25 cellular contexts compared by ENCODE assay signal in genomic region chr3:66603161-66603611, GRCh38.
DNase-seq lines count a peak whose midpoint lies in the region; ATAC-seq, FAIRE-seq and TF ChIP-seq lines count a peak whose summit lies in the region.
"Had no signal": no experiment of that assay in that cellular context is flagged by ENCODE, and none has a peak within 500 bp of the region (broad histone marks: within the 10 kb centered on the region; RNA-seq: fewer than 3 reads in every experiment).

No MANE protein-coding gene starts in this region.

- CTCF ChIA-PET in MCF 10A (lab: Yijun Ruan, JAX) = interaction anchor here (1.4 kb wide), 1 partner anchor 196 kb away, joined by 4 read pairs; no protein-coding TSS in a partner anchor

- H3K4me3 Mint-ChIP-seq in MCF 10A (ENCODE audit: unreplicated experiment) = no peak overlapping the region
- peak overlapping the region; percentile 70 for H3K4me3 Mint-ChIP-seq in T-helper 17 cell
- H3K4me3 Mint-ChIP-seq: central memory CD8-positive, alpha-beta T cell; H9; mesothelial cell of epicardium; nephron progenitor cell; stimulated activated naive B cell treated with anti-CD40 and anti-IgM and Interleukin-4, amounts not matched to agents 10 μg/mL and 1 μg/mL and 100 μg/mL, for 72 hours had no signal

- POLR2A ChIA-PET in MCF 10A (lab: Yijun Ruan, JAX) = interaction anchor here (1.1 kb wide), 1 partner anchor 9 kb away, joined by 3 read pairs; no protein-coding TSS in a partner anchor

- TF ChIP-seq CTCF in breast epithelium (IDR thresholded peaks at IDR 0.05) (no peak), MCF 10A (IDR thresholded peaks at IDR 0.05; ENCODE audit: unreplicated experiment) (no peak), fibroblast of the aortic adventitia (IDR thresholded peaks at IDR 0.05; ENCODE audit: insufficient read depth, low read length) (no peak)

- ATAC-seq in T-helper 17 cell = no peak
- ATAC-seq in GM19023 (IDR thresholded peaks at IDR 0.05; ENCODE audit: unreplicated experiment) = no peak
- ATAC-seq: GM12878; left cardiac atrium; stimulated activated naive B cell treated with anti-CD40 and anti-IgM and Interleukin-4, amounts not matched to agents 10 μg/mL and 1 μg/mL and 100 μg/mL, for 72 hours had no signal

- no peaks in the 10 kb centered on the region for H3K36me3 Mint-ChIP-seq in MCF 10A (ENCODE audit: insufficient read depth, unreplicated experiment)
- peaks cover 5% of the 10 kb centered on the region for H3K36me3 Mint-ChIP-seq in T-helper 17 cell (ENCODE audit: low read depth)
- H3K36me3 Mint-ChIP-seq: mesothelial cell of epicardium; stimulated activated naive B cell treated with anti-CD40 and anti-IgM and Interleukin-4, amounts not matched to agents 10 μg/mL and 1 μg/mL and 100 μg/mL, for 72 hours had no signal

- H3K27ac ChIP-seq in breast epithelium = peak overlapping the region; percentile 41 to 43
- H3K27ac ChIP-seq: esophagus muscularis mucosa, KMS-11, thoracic aorta had no signal

- H3K4me1 ChIP-seq in breast epithelium = no peaks in the 10 kb centered on the region

- no peak for TF ChIP-seq POLR2A in breast epithelium (IDR thresholded peaks at IDR 0.05)

- H3K36me3 ChIP-seq in breast epithelium = no peaks in the 10 kb centered on the region
- H3K36me3 ChIP-seq: esophagus muscularis mucosa, thoracic aorta had no signal

- intact Hi-C loops in breast epithelium (cut with DNase I; ENCODE audit: low total_unique reads) (loop anchor here (10.0 kb wide), 1 partner anchor 1668 kb away; no protein-coding TSS in a partner anchor), MCF 10A (cut with micrococcal nuclease) (no loop called here)

- no peaks in the 10 kb centered on the region for H3K27me3 ChIP-seq in breast epithelium
- H3K27me3 ChIP-seq: esophagus muscularis mucosa had no signal

- no peak overlapping the region for H3K27ac Mint-ChIP-seq in MCF 10A (ENCODE audit: low read depth, unreplicated experiment)
- H3K27ac Mint-ChIP-seq in T-helper 17 cell = peak overlapping the region; percentile 11
- H3K27ac Mint-ChIP-seq: H9; mesothelial cell of epicardium; nephron progenitor cell; stimulated activated naive B cell treated with anti-CD40 and anti-IgM and Interleukin-4, amounts not matched to agents 10 μg/mL and 1 μg/mL and 100 μg/mL, for 72 hours had no signal

- no peak for DNase-seq in breast epithelium (ENCODE audit: low spot score in 2 of 2)
- no peak for DNase-seq in MCF 10A (ENCODE audit: unreplicated experiment)
- no peak for DNase-seq in T-helper 17 cell
- DNase-seq in fibroblast of the aortic adventitia (ENCODE audit: low read depth) = peak; percentile 50
- DNase-seq in urothelium cell line (ENCODE audit: low spot score) = peak; percentile 16
- no peak for DNase-seq in NCI-H128 (lab: John Stamatoyannopoulos, UW; ENCODE audit: unreplicated experiment)
- no peak for DNase-seq in NCI-H1105 treated with DMSO at 0.1 percent for 48 hours (lab: John Stamatoyannopoulos, UW)
- DNase-seq: ACHN; activated effector memory CD4-positive, alpha-beta T cell treated with Interleukin-2 at 50 U/mL for 16 hours; C1 segment of cervical spinal cord; DMS53; H9; left cardiac atrium; NCI-H2081 treated with DMSO at 0.1 percent for 48 hours; NCI-H524; nephron progenitor cell; stimulated activated CD4-positive, alpha-beta T cell treated with anti-CD3 and anti-CD28 coated beads, Interleukin-2, amount 100 ng/mL, for 24 hours; stimulated activated naive B cell treated with anti-CD40 and anti-IgM and Interleukin-4, amounts not matched to agents 10 μg/mL and 1 μg/mL and 100 μg/mL, for 72 hours had no signal

- H3K9me3 ChIP-seq in breast epithelium (no peaks in the 10 kb centered on the region), T-helper 17 cell (ENCODE audit: control insufficient read depth, low read length, poor library complexity, severe bottlenecking) (no peaks in the 10 kb centered on the region)
- H3K9me3 ChIP-seq: esophagus muscularis mucosa, thoracic aorta had no signal

- no TSS peak for BruUV-seq in MCF 10A (replicated peaks; lab: Mats Ljungman, UMichigan)

- H3K4me1 Mint-ChIP-seq in MCF 10A (ENCODE audit: insufficient read depth, unreplicated experiment) (no peaks in the 10 kb centered on the region), T-helper 17 cell (peaks cover 19% of the 10 kb centered on the region)

- H3K9me3 Mint-ChIP-seq in MCF 10A (ENCODE audit: unreplicated experiment) = no peaks in the 10 kb centered on the region
- H3K9me3 Mint-ChIP-seq: central memory CD8-positive, alpha-beta T cell; H9; mesothelial cell of epicardium; nephron progenitor cell; stimulated activated naive B cell treated with anti-CD40 and anti-IgM and Interleukin-4, amounts not matched to agents 10 μg/mL and 1 μg/mL and 100 μg/mL, for 72 hours had no signal

- no peak overlapping the region for H3K4me3 ChIP-seq in breast epithelium
- no peak overlapping the region for H3K4me3 ChIP-seq in fibroblast of the aortic adventitia (ENCODE audit: low read depth, low read length)
- H3K4me3 ChIP-seq: esophagus muscularis mucosa, GM12878, thoracic aorta had no signal

- no peak for FAIRE-seq in urothelium cell line (lab: Jason Lieb, UNC)
- FAIRE-seq: GM12878 had no signal

- H3K27me3 Mint-ChIP-seq in MCF 10A (ENCODE audit: insufficient read depth, unreplicated experiment) = no peaks in the 10 kb centered on the region
- H3K27me3 Mint-ChIP-seq in T-helper 17 cell = no peaks in the 10 kb centered on the region

Comparison
In these comparisons a context has a peak if more than half of its experiments do, and no peak if none do; other contexts are left out.
1. DNase-seq: peak in fibroblast of the aortic adventitia (single experiment) and urothelium cell line (single experiment); none in breast epithelium (0 of 2), MCF 10A (single experiment), T-helper 17 cell (0 of 3), NCI-H128 (single experiment) and NCI-H1105 treated with DMSO at 0.1 percent for 48 hours (single experiment).